ENCODE assay signal across 20 cellular contexts in genomic region chr9:71544464-71544863, GRCh38.
DNase-seq lines count a peak whose midpoint lies in the region; ATAC-seq and TF ChIP-seq lines count a peak whose summit lies in the region.
"Had no signal": no experiment of that assay in that cellular context is flagged by ENCODE, and none has a peak within 500 bp of the region (broad histone marks: within the 10 kb centered on the region; RNA-seq: fewer than 3 reads in every experiment).

No MANE protein-coding gene starts in this region.

- H3K27me3 ChIP-seq in OCI-LY3 (ENCODE audit: low read depth, low read length) (peaks cover 70% of the 10 kb centered on the region), left lung (no peaks in the 10 kb centered on the region)

- no peak overlapping the region for H3K27ac ChIP-seq in OCI-LY3 (ENCODE audit: low read length)
- H3K27ac ChIP-seq in left lung, result no peak overlapping the region
- H3K27ac ChIP-seq: PC-9, RWPE1 had no signal

- no peaks in the 10 kb centered on the region for H3K79me2 ChIP-seq in OCI-LY3 (ENCODE audit: low read length)

- peaks cover 15% of the 10 kb centered on the region; the same call in 1 of the 2 replicates for H4K20me1 ChIP-seq in OCI-LY3 (ENCODE audit: insufficient read depth, low read length)

- 0 out of 2 replicates have a peak overlapping the region, but pooled peaks have one; percentile 16 for H3K4me2 ChIP-seq in OCI-LY3 (ENCODE audit: low read length)
- H3K4me2 ChIP-seq: PC-9 had no signal

- TF ChIP-seq CTCF in OCI-LY3 (IDR thresholded peaks at IDR 0.05; ENCODE audit: low read depth, low read length), result no peak
- TF ChIP-seq CTCF in left lung (IDR thresholded peaks at IDR 0.05), result no peak
- TF ChIP-seq CTCF in GM10266 (IDR thresholded peaks at IDR 0.05; ENCODE audit: control insufficient read depth, insufficient read depth, low read depth, missing control alignments), result no peak

- H2AFZ ChIP-seq in OCI-LY3 (ENCODE audit: low read depth, low read length), result no peak overlapping the region
- H2AFZ ChIP-seq: PC-9 had no signal

- DNase-seq in left lung (no peak), DMS53 treated with DMSO at 0.1 percent for 48 hours (lab: John Stamatoyannopoulos, UW; ENCODE audit: unreplicated experiment) (no peak), GM10266 (ENCODE audit: extremely low spot score) (no peak), NCI-H146 (lab: John Stamatoyannopoulos, UW) (no peak), NOMO-1 treated with DMSO at 0.1 percent for 48 hours (lab: John Stamatoyannopoulos, UW; ENCODE audit: unreplicated experiment) (no peak)
- DNase-seq: C1 segment of cervical spinal cord; DMS79; H7; HFFc6; NCI-H1092 treated with DMSO at 0.1 percent for 48 hours; NCI-H1694; NCI-H2081 treated with DMSO at 0.1 percent for 48 hours; NCI-H446 treated with DMSO at 0.1 percent for 48 hours; NCI-H69; NK-92 treated with Interleukin-12 subunit alpha and Interleukin-12 subunit beta, amount 100 ng/mL, for 24 hours; PC-9; SIG-M5 had no signal

- H3K9me3 ChIP-seq in OCI-LY3 (ENCODE audit: insufficient read depth, low read length) (no peaks in the 10 kb centered on the region), left lung (no peaks in the 10 kb centered on the region)

- ATAC-seq in GM19351 (IDR thresholded peaks at IDR 0.05; ENCODE audit: unreplicated experiment), result peak; percentile 42
- peak; percentile 26 for ATAC-seq in left lung

- no peak overlapping the region for H3K9ac ChIP-seq in OCI-LY3 (ENCODE audit: low read length)

- peaks cover 18% of the 10 kb centered on the region for H3K4me1 ChIP-seq in OCI-LY3 (ENCODE audit: low read length)
- no peaks in the 10 kb centered on the region for H3K4me1 ChIP-seq in left lung

- H3K4me3 ChIP-seq in OCI-LY3 (ENCODE audit: low read length) (no peak overlapping the region), left lung (no peak overlapping the region)
- H3K4me3 ChIP-seq: PC-9 had no signal

- H3K36me3 ChIP-seq in OCI-LY3 (replicated peaks; ENCODE audit: low read depth, low read length) (no peaks in the 10 kb centered on the region), left lung (no peaks in the 10 kb centered on the region)

- intact Hi-C loops in left lung (cut with DNase I), result no loop called here
